In genomic region chr7:105032553-105033214, GRCh38 we compare ENCODE assay signal across 16 cellular contexts.
"Had no signal": no experiment of that assay in that cellular context is flagged by ENCODE, and none has a peak within 500 bp of the region (broad histone marks: within the 10 kb centered on the region; RNA-seq: fewer than 3 reads in every experiment).

No MANE protein-coding gene starts in this region.

- ATAC-seq: activated T-cell treated with anti-CD3 and anti-CD28 coated beads, Interleukin-2, amount 50 U/mL, for 4 hours; gastroesophageal sphincter; heart right ventricle; left colon; stimulated activated effector memory CD8-positive, alpha-beta T cell treated with anti-CD3 and anti-CD28 coated beads, Interleukin-12 subunit alpha, Interleukin-12 subunit beta, amount 100 ng/mL, for 72 hours had no signal

- H3K27ac Mint-ChIP-seq: mesothelial cell of epicardium had no signal

- H3K9me3 ChIP-seq: gastroesophageal sphincter, heart right ventricle, transverse colon, vagina had no signal

- H3K36me3 ChIP-seq: cardiac muscle cell, transverse colon, vagina had no signal

- H3K27me3 ChIP-seq: cardiac muscle cell, dorsolateral prefrontal cortex, gastroesophageal sphincter, heart right ventricle, transverse colon, vagina had no signal

- H3K4me3 ChIP-seq: cardiac muscle cell, dorsolateral prefrontal cortex, gastroesophageal sphincter, heart right ventricle, lung, transverse colon, vagina had no signal

- H3K9me3 Mint-ChIP-seq: activated T-cell treated with anti-CD3 and anti-CD28 coated beads, Interleukin-2, amount 50 U/mL, for 4 hours; mesothelial cell of epicardium; stimulated activated effector memory CD8-positive, alpha-beta T cell treated with anti-CD3 and anti-CD28 coated beads, Interleukin-12 subunit alpha, Interleukin-12 subunit beta, amount 100 ng/mL, for 72 hours had no signal

- DNase-seq: activated gamma-delta T cell; activated T-cell treated with anti-CD3 and anti-CD28 coated beads, Interleukin-2, amount 50 U/mL, for 4 hours; dorsolateral prefrontal cortex; erythroblast; heart right ventricle; left colon; stimulated activated CD4-positive, alpha-beta T cell treated with anti-CD3 and anti-CD28 coated beads, Interleukin-12 subunit alpha, Interleukin-12 subunit beta, amount 100 ng/mL, for 4 hours; stimulated activated CD4-positive, alpha-beta T cell treated with anti-CD3 and anti-CD28 coated beads, Interleukin-2, amount 100 ng/mL, for 24 hours; substantia nigra; transverse colon had no signal

- H3K4me3 Mint-ChIP-seq: activated T-cell treated with anti-CD3 and anti-CD28 coated beads, Interleukin-2, amount 50 U/mL, for 4 hours; mesothelial cell of epicardium; stimulated activated effector memory CD8-positive, alpha-beta T cell treated with anti-CD3 and anti-CD28 coated beads, Interleukin-12 subunit alpha, Interleukin-12 subunit beta, amount 100 ng/mL, for 72 hours had no signal

- H3K27ac ChIP-seq: dorsolateral prefrontal cortex, gastroesophageal sphincter, heart right ventricle, transverse colon, vagina had no signal
